ENCODE assay signal across 24 cellular contexts in the genomic region with DNA sequence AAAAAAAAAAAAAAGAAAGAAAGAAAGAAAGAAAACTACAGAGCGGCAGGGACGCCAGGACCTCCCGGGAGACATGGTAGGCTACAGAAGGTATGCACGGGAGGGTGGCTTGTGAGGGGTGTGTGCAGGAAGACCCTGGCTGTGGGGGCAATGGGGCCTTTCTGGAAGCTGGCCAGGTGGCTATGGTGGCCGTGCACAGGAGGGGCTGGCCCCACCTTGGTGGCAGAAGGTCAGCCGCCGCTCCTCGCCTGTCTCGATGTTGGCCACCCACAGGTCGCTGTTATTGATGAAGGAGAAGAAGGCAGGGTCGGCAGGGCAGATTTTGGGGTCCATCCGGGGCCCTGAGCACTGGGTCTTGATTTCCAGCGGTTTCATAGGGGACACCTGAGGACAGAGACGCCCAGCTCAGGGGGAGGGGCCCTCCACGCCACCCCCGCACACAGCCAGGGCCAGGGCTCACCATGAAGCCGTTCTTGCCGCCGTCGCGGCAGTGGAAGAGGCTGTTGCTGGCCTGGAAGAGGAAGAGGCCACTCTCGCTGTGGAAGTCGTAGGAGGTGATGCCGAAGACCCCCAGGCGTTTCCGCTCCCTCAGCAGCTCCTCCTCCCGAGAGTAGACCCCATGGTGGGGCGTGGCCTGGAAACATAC. TPM values are rescaled to one million over a fixed set of nuclear protein-coding genes. Genes with fewer than 3 reads are reported as not detected.
DNase-seq lines count a peak whose midpoint lies in the region; ATAC-seq, FAIRE-seq and TF ChIP-seq lines count a peak whose summit lies in the region.
"Had no signal": no experiment of that assay in that cellular context is flagged by ENCODE, and none has a peak within 500 bp of the region (broad histone marks: within the 10 kb centered on the region; RNA-seq: fewer than 3 reads in every experiment).

No MANE protein-coding gene starts in this region.

- H3K4me2 ChIP-seq in IMR-90 (ENCODE audit: low read depth, low read length) (no peak overlapping the region), K562 (ENCODE audit: insufficient read depth, low read length) (no peak overlapping the region), skeletal muscle satellite cell (ENCODE audit: low read length) (no peak overlapping the region)
- H3K4me2 ChIP-seq: A549 had no signal

- BruUV-seq in IMR-90 (replicated peaks; lab: Mats Ljungman, UMichigan) = no TSS peak
- no TSS peak for BruUV-seq in K562 (replicated peaks; lab: Mats Ljungman, UMichigan)

- DNase-seq in IMR-90 (no peak), K562 (ENCODE audit: extremely low read depth in 1 of 4, low spot score in 3 of 4) (peak in 1 of 4 experiments; percentile 28), lower lobe of right lung (no peak), pancreas (no peak), NCI-H2029 (lab: John Stamatoyannopoulos, UW) (no peak)
- no peak for DNase-seq in stimulated activated CD4-positive, alpha-beta T cell treated with anti-CD3 and anti-CD28 coated beads, Interleukin-2, amount 100 ng/mL, for 24 hours
- DNase-seq in activated CD4-positive, alpha-beta T cell treated with anti-CD3 and anti-CD28 coated beads, Interleukin-2, amount 50 U/mL, for 1 hour = no peak
- DNase-seq: BE2C, DMS79 treated with DMSO at 0.1 percent for 48 hours, GM23248, H9, HFFc6, KBM-7, NCI-H1092 treated with DMSO at 0.1 percent for 48 hours, NCI-H146, NCI-H2029 treated with DMSO at 0.1 percent for 48 hours, NCI-H2171, NCI-H526, OCI-M1 had no signal

- POLR2A ChIA-PET in IMR-90 (lab: Charles Lee; ENCODE audit: unreplicated experiment) (no interaction called here), K562 (lab: Yijun Ruan, JAX) (no interaction called here)

- no peak overlapping the region for H3K18ac ChIP-seq in IMR-90 (ENCODE audit: low read depth, low read length)

- H4K5ac ChIP-seq in IMR-90 (ENCODE audit: low read depth, low read length) = no peak overlapping the region

- no peak overlapping the region for H2BK20ac ChIP-seq in IMR-90 (ENCODE audit: low read depth, low read length)

- no peak overlapping the region for H2AFZ ChIP-seq in IMR-90 (replicated peaks; ENCODE audit: low read length, poor library complexity)
- H2AFZ ChIP-seq in K562 (ENCODE audit: low read depth, low read length) = no peak overlapping the region
- H2AFZ ChIP-seq: GM23248 had no signal

- H4K8ac ChIP-seq in IMR-90 (ENCODE audit: low read depth in 2 of 2, low read length in 2 of 2) = no peak overlapping the region

- TF ChIP-seq POLR2A in IMR-90 (IDR thresholded peaks at IDR 0.05; ENCODE audit: low read depth, low read length) (no peak), K562 (conservative IDR thresholded peaks at IDR 0.05) (no peak)

- in situ Hi-C loops in IMR-90 (cut with MboI; ENCODE audit: low sequenced_read_pairs) = no loop called here
- in situ Hi-C loops in K562 (cut with MboI) = no loop called here

- H3K4me1 ChIP-seq in IMR-90 (ENCODE audit: control insufficient read depth, insufficient read depth, low read length) (peaks cover 3% of the 10 kb centered on the region), K562 (replicated peaks in 1 of 2; ENCODE audit: control insufficient read depth in 2 of 2, insufficient read depth in 2 of 2, low read length in 2 of 2) (peaks cover 0 to 13% of the 10 kb centered on the region in 2 experiments; a peak in 1 of 5 replicates), lower lobe of right lung (peaks cover 42% of the 10 kb centered on the region), skeletal muscle satellite cell (ENCODE audit: control insufficient read depth, insufficient read depth, low read length) (peaks cover 44% of the 10 kb centered on the region), pancreas (peaks cover 12 to 16% (median 15%) of the 10 kb centered on the region in 3 donors)
- H3K4me1 ChIP-seq: BE2C had no signal

- H3K56ac ChIP-seq in IMR-90 (ENCODE audit: extremely low read depth, insufficient read depth, low read length) = no peak overlapping the region

- TF ChIP-seq CTCF in IMR-90 (conservative IDR thresholded peaks at IDR 0.05; ENCODE audit: low read depth, low read length) (no peak), K562 (IDR thresholded peaks at IDR 0.05 in 2 of 3, conservative IDR thresholded peaks at IDR 0.05 in 1 of 3; ENCODE audit: insufficient read depth in 2 of 3, low read depth in 1 of 3, low read length in 3 of 3) (no peak), lower lobe of right lung (IDR thresholded peaks at IDR 0.05) (no peak), pancreas (IDR thresholded peaks at IDR 0.05) (no peak)

- H3K79me1 ChIP-seq in IMR-90 (ENCODE audit: low read depth in 1 of 2, low read length in 2 of 2) = peaks cover 22 to 34% of the 10 kb centered on the region in 2 experiments

- peaks cover 58% of the 10 kb centered on the region for H3K36me3 ChIP-seq in IMR-90 (ENCODE audit: control insufficient read depth, insufficient read depth, low read length)
- peaks cover 75% of the 10 kb centered on the region; the same call in 2 of the 3 replicates for H3K36me3 ChIP-seq in K562 (ENCODE audit: control insufficient read depth, insufficient read depth, low read length)
- peaks cover 75% of the 10 kb centered on the region for H3K36me3 ChIP-seq in lower lobe of right lung
- peaks cover 66% of the 10 kb centered on the region for H3K36me3 ChIP-seq in skeletal muscle satellite cell (ENCODE audit: insufficient read depth, low read length)
- peaks cover 8 to 41% (median 16%) of the 10 kb centered on the region in 3 donors for H3K36me3 ChIP-seq in pancreas

- FAIRE-seq in K562 (lab: Jason Lieb, UNC) (no peak), pancreas (lab: Jason Lieb, UNC) (no peak)
- FAIRE-seq: A549, GM12878, RCC 7860 had no signal

- no peak overlapping the region for H3K9ac ChIP-seq in IMR-90 (ENCODE audit: low read depth, low read length)
- peak overlapping the region in 1 of 2 experiments; percentile 4; a peak in 1 of 4 replicates for H3K9ac ChIP-seq in K562 (ENCODE audit: insufficient read depth in 1 of 2, low read depth in 2 of 2, low read length in 2 of 2)
- H3K9ac ChIP-seq in skeletal muscle satellite cell (ENCODE audit: low read depth, low read length) = peak overlapping the region; percentile 42
- H3K9ac ChIP-seq: GM23248 had no signal

- H3K4ac ChIP-seq in IMR-90 (ENCODE audit: low read depth, low read length) = no peak overlapping the region

- intact Hi-C loops in IMR-90 (cut with micrococcal nuclease) (no loop called here), K562 (cut with micrococcal nuclease) (no loop called here), lower lobe of right lung (cut with DNase I) (no loop called here), pancreas (cut with DNase I) (no loop called here)

- no peaks in the 10 kb centered on the region for H3K79me2 ChIP-seq in K562 (ENCODE audit: control insufficient read depth, insufficient read depth, low read length)

- no peak overlapping the region for H2BK15ac ChIP-seq in IMR-90 (ENCODE audit: low read depth, low read length)

- no peaks in the 10 kb centered on the region for H3K27me3 ChIP-seq in IMR-90 (ENCODE audit: control insufficient read depth, insufficient read depth, low read length)
- no peaks in the 10 kb centered on the region for H3K27me3 ChIP-seq in K562 (ENCODE audit: control insufficient read depth in 2 of 2, insufficient read depth in 2 of 2, low read length in 2 of 2)
- no peaks in the 10 kb centered on the region for H3K27me3 ChIP-seq in lower lobe of right lung (ENCODE audit: low read depth)
- no peaks in the 10 kb centered on the region for H3K27me3 ChIP-seq in skeletal muscle satellite cell (ENCODE audit: control insufficient read depth, insufficient read depth, low read length)
- no peaks in the 10 kb centered on the region for H3K27me3 ChIP-seq in pancreas
- H3K27me3 ChIP-seq: BE2C had no signal

- CTCF ChIA-PET in IMR-90 (lab: Yijun Ruan, JAX) (no interaction called here), K562 (lab: Yijun Ruan, JAX; ENCODE audit: low intra/inter-chr PET ratio) (no interaction called here)

- TF ChIP-seq RAD21 in IMR-90 (IDR thresholded peaks at IDR 0.05; ENCODE audit: low read length) (no peak), K562 (CRISPR knock-in tag; conservative IDR thresholded peaks at IDR 0.05 in 1 of 2, IDR thresholded peaks at IDR 0.05 in 1 of 2) (no peak)

- H3K9me3 ChIP-seq in IMR-90 (ENCODE audit: control insufficient read depth, insufficient read depth, low read length) (no peaks in the 10 kb centered on the region), K562 (replicated peaks; ENCODE audit: control insufficient read depth, insufficient read depth, low read depth, low read length) (no peaks in the 10 kb centered on the region), lower lobe of right lung (no peaks in the 10 kb centered on the region), skeletal muscle satellite cell (replicated peaks; ENCODE audit: low read length) (no peaks in the 10 kb centered on the region), pancreas (no peaks in the 10 kb centered on the region)
- H3K9me3 ChIP-seq: A549, BE2C had no signal

- no peaks in the 10 kb centered on the region for H3K9me1 ChIP-seq in IMR-90 (ENCODE audit: insufficient read depth, low read length)
- no peaks in the 10 kb centered on the region for H3K9me1 ChIP-seq in K562 (ENCODE audit: control insufficient read depth, insufficient read depth, low read length)

- no peak overlapping the region for H3K14ac ChIP-seq in IMR-90 (replicated peaks; ENCODE audit: low read depth, low read length)

- H3K27ac ChIP-seq in IMR-90 (ENCODE audit: insufficient read depth, low read length) (no peak overlapping the region), K562 (ENCODE audit: extremely low read depth, low read depth, low read length) (no peak overlapping the region), lower lobe of right lung (peak overlapping the region; percentile 56), pancreas (no peak overlapping the region)
- H3K27ac ChIP-seq: A549, GM23248 had no signal

- no peak for TF ChIP-seq EP300 in K562 (IDR thresholded peaks at IDR 0.05; ENCODE audit: low read length)

- no peak overlapping the region for H2AK5ac ChIP-seq in IMR-90 (ENCODE audit: low read depth, low read length)

- no peaks in the 10 kb centered on the region; the same call in 1 of the 2 replicates for H4K20me1 ChIP-seq in IMR-90 (ENCODE audit: insufficient read depth, low read length)
- no peaks in the 10 kb centered on the region for H4K20me1 ChIP-seq in K562 (replicated peaks; ENCODE audit: control insufficient read depth, insufficient read depth, low read length)

- ATAC-seq in IMR-90 (ENCODE audit: low read depth) (no peak), K562 (no peak), lower lobe of right lung (no peak), pancreas (no peak)
- ATAC-seq: A549, GM12878, Right ventricle myocardium inferior had no signal

- no peak overlapping the region for H2BK120ac ChIP-seq in IMR-90 (ENCODE audit: low read depth, low read length)

- WGBS in IMR-90 (ENCODE audit: extremely low coverage in 2 of 2, insufficient read length in 1 of 2), 2 experiments = 87% methylated on average over 15 of the region's 28 CpGs; no CpG with 5 or more reads in 1 of the 2 experiments
- 91% methylated on average over 19 of the region's 28 CpGs for WGBS in K562 (ENCODE audit: insufficient coverage, low coverage, missing lambda C conversion rate)
- WGBS in pancreas, 2 donors = 91 to 95% methylated on average over 28 of the region's 28 CpGs

- no peak overlapping the region for H3K23ac ChIP-seq in IMR-90 (ENCODE audit: low read depth, low read length)

- H2AK9ac ChIP-seq in IMR-90 (replicated peaks; ENCODE audit: low read depth, low read length, poor library complexity) = peak overlapping the region; percentile 5

- H3K4me3 ChIP-seq in IMR-90 (ENCODE audit: insufficient read depth, low read depth, low read length) (no peak overlapping the region), K562 (no peak overlapping the region), lower lobe of right lung (no peak overlapping the region), skeletal muscle satellite cell (ENCODE audit: low read length) (no peak overlapping the region), pancreas (no peak overlapping the region)
- H3K4me3 ChIP-seq: A549, GM12878, GM23248 had no signal

- no peak overlapping the region for H4K91ac ChIP-seq in IMR-90 (ENCODE audit: insufficient read depth, low read depth, low read length)

- no peak overlapping the region for H2BK5ac ChIP-seq in IMR-90 (ENCODE audit: low read depth, low read length, poor library complexity, severe bottlenecking)

- dilution Hi-C loops in IMR-90 (cut with HindIII; ENCODE audit: low sequenced_read_pairs, unreplicated experiment) = no loop called here

RNA-seq across cellular contexts. Expression of a gene that starts 19.8 kb away (rescaled TPM):
- total RNA-seq in IMR-90 (2012; rRNA removed) (12.2 and 12.4 TPM in 2 replicates), K562 (2014; rRNA removed) (43.0 and 64.9 TPM in 2 replicates), K562 (2014; rRNA removed; fragmentation: Illumina TruSeq; extraction: Trizol) (12.7 and 16.0 TPM in 2 replicates), K562 (2015; rRNA removed; fragmentation: Illumina TruSeq; extraction: Trizol) (23.6 and 24.5 TPM in 2 replicates), K562 (2021) (60.0 and 66.7 TPM in 2 replicates), lower lobe of right lung (79.6 TPM), pancreas (10 to 100 TPM; 19.0 to 36.7 (median 25.0) TPM)
- polyA plus RNA-seq in IMR-90 (2012; rRNA removed) (33.0 and 37.3 TPM in 2 replicates), K562 (2011; rRNA removed) (5.4 and 7.1 TPM in 2 replicates), K562 (2014; fragmentation: Illumina TruSeq; extraction: Trizol) (33.5 and 50.1 TPM in 2 replicates), K562 (2014; fragmentation: Nextera tagmentation; extraction: Ambion mirVana) (1 to 10 TPM in 1 of 2 experiments, under 1 TPM in 1; 0.90 to 1.1 TPM), K562 (2014; rRNA removed) (27.8 and 30.6 TPM in 2 replicates), pancreas (10 to 100 TPM; 30.4 to 47.4 TPM)
- 27.1 and 46.5 TPM in 2 replicates for polyA plus RNA-seq in IMR-90 (2012; cell fraction: cytosol; rRNA removed)
- polyA plus RNA-seq in IMR-90 (2012; cell fraction: nucleus; rRNA removed; ENCODE audit: low replicate concordance) = 36.9 and 57.3 TPM in 2 replicates
- total RNA-seq in K562 (2011; cell fraction: chromatin; rRNA removed; ENCODE audit: low replicate concordance) = 45.6 and 105 TPM in 2 replicates
- total RNA-seq in K562 (2011; cell fraction: nucleolus; rRNA removed) = 61.4 and 62.6 TPM in 2 replicates
- total RNA-seq in K562 (2011; cell fraction: nucleoplasm; rRNA removed) = 50.8 and 52.2 TPM in 2 replicates
- 6.1 and 12.8 TPM in 2 replicates for polyA plus RNA-seq in K562 (2011; cell fraction: cytosol; rRNA removed)
- 9.6 and 23.4 TPM in 2 replicates for polyA plus RNA-seq in K562 (2011; cell fraction: nucleus; rRNA removed)
- polyA plus RNA-seq in K562 (2012) = 26.0 and 32.1 TPM in 2 replicates
- polyA minus RNA-seq in K562 (2011; rRNA and poly(A)+ RNA removed) = 4.6 and 8.5 TPM in 2 replicates
- polyA minus RNA-seq in K562 (2011; cell fraction: cytosol; rRNA and poly(A)+ RNA removed) = 17.6 and 18.5 TPM in 2 replicates
- 17.1 and 24.1 TPM in 2 replicates for polyA minus RNA-seq in K562 (2011; cell fraction: nucleus; rRNA and poly(A)+ RNA removed)
- 53.7 and 63.6 TPM in 2 replicates for total RNA-seq in skeletal muscle satellite cell (2012; rRNA removed)

RNA-seq across cellular contexts. Expression of a gene that starts 33.7 kb away (rescaled TPM):
- total RNA-seq in IMR-90 (2012; rRNA removed) (160 and 203 TPM in 2 replicates), K562 (2014; rRNA removed) (131 and 143 TPM in 2 replicates), K562 (2014; rRNA removed; fragmentation: Illumina TruSeq; extraction: Trizol) (52.2 and 67.5 TPM in 2 replicates), K562 (2015; rRNA removed; fragmentation: Illumina TruSeq; extraction: Trizol) (81.6 and 83.0 TPM in 2 replicates), K562 (2021) (91.5 and 96.7 TPM in 2 replicates), lower lobe of right lung (91.6 TPM), pancreas (100 to 1,000 TPM in 1 of 6 donors, 10 to 100 TPM in 5; 56.7 to 102 (median 66.4) TPM)
- polyA plus RNA-seq in IMR-90 (2012; rRNA removed) (310 and 381 TPM in 2 replicates), K562 (2011; rRNA removed) (82.1 and 86.0 TPM in 2 replicates), K562 (2014; fragmentation: Illumina TruSeq; extraction: Trizol) (60.5 and 66.6 TPM in 2 replicates), K562 (2014; fragmentation: Nextera tagmentation; extraction: Ambion mirVana) (10 to 100 TPM in 1 of 2 experiments, 1 to 10 TPM in 1; 4.2 to 12.6 TPM), K562 (2014; rRNA removed) (141 and 166 TPM in 2 replicates), pancreas (10 to 100 TPM; 50.3 to 80.6 TPM)
- 436 and 568 TPM in 2 replicates for polyA plus RNA-seq in IMR-90 (2012; cell fraction: cytosol; rRNA removed)
- polyA plus RNA-seq in IMR-90 (2012; cell fraction: nucleus; rRNA removed; ENCODE audit: low replicate concordance) = 93.6 and 181 TPM in 2 replicates
- total RNA-seq in K562 (2011; cell fraction: chromatin; rRNA removed; ENCODE audit: low replicate concordance) = 55.1 and 137 TPM in 2 replicates
- 204 and 212 TPM in 2 replicates for total RNA-seq in K562 (2011; cell fraction: nucleolus; rRNA removed)
- 127 and 144 TPM in 2 replicates for total RNA-seq in K562 (2011; cell fraction: nucleoplasm; rRNA removed)
- polyA plus RNA-seq in K562 (2011; cell fraction: cytosol; rRNA removed) = 118 and 186 TPM in 2 replicates
- polyA plus RNA-seq in K562 (2011; cell fraction: nucleus; rRNA removed) = 46.8 and 51.5 TPM in 2 replicates
- polyA plus RNA-seq in K562 (2012) = 164 and 292 TPM in 2 replicates
- 17.9 and 26.4 TPM in 2 replicates for polyA minus RNA-seq in K562 (2011; rRNA and poly(A)+ RNA removed)
- polyA minus RNA-seq in K562 (2011; cell fraction: cytosol; rRNA and poly(A)+ RNA removed) = 32.6 and 58.7 TPM in 2 replicates
- 14.4 and 24.1 TPM in 2 replicates for polyA minus RNA-seq in K562 (2011; cell fraction: nucleus; rRNA and poly(A)+ RNA removed)
- 158 and 184 TPM in 2 replicates for total RNA-seq in skeletal muscle satellite cell (2012; rRNA removed)
